ENCODE assay signal across 1 cellular context in the genomic region with DNA sequence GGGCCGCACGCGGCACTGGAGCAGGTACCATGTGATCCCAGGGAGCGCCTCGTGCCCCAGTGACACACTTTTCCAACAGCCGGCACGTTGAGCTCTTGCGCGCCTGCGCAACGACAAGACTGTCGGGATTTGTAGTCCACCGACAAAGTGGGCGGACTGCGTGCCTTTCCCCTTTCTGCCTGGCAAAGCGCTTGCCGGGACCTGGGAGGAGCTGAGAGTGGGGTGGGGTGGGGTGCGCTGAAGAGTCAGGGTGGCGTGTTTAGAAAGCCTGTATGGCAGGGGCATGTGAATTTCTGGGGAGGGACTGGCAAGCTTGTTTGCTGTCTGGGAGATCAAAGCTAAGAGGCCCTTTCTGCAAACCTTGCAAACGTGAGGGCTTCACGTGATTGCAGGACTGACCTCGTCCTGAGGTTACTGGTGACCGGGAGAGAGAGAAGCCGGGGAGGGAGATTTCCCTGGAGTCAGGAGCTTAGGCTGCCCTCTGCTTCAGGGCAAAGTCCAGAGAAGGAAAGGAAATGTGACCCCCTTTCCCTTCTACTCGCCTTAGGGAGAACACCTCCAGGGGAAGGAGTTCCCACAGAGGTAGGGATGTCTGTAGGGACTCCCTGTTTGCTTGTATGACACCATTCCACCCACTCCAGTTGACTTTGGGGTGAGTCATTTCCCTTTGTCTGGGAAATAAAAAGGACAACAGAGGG.
A peak's percentile ranks its signal among the peaks of the same experiment; 100 is the strongest.
TF ChIP-seq lines count a peak whose summit lies in the region.

No MANE protein-coding gene starts in this region.

TF ChIP-seq in HepG2, 621 proteins besides CTCF, POLR2A, EP300 and RAD21 (continued from another document and continues in another):
- TF ChIP-seq ZBTB14 (CRISPR knock-in tag; IDR thresholded peaks at IDR 0.05) (0 out of 2 replicates have a peak, but pooled peaks have one; percentile 62), REL (CRISPR knock-in tag; conservative IDR thresholded peaks at IDR 0.05) (peak; percentile 99), ZNF746 (CRISPR knock-in tag; IDR thresholded peaks at IDR 0.05) (peak; percentile 100), ZNF570 (CRISPR knock-in tag; IDR thresholded peaks at IDR 0.05; ENCODE audit: borderline replicate concordance) (peak; percentile 99), CREBL2 (CRISPR knock-in tag; IDR thresholded peaks at IDR 0.05; ENCODE audit: borderline replicate concordance) (peak; percentile 98; the same call in 1 of the 2 replicates), PHF8 (CRISPR knock-in tag; IDR thresholded peaks at IDR 0.05) (peak; percentile 34), POLR2AphosphoS5 (IDR thresholded peaks at IDR 0.05; ENCODE audit: low read depth, low read length) (peak; percentile 34; the same call in 1 of the 2 replicates), MAX (IDR thresholded peaks at IDR 0.05) (peak; percentile 100), RBFOX2 (IDR thresholded peaks at IDR 0.05; ENCODE audit: low read depth, low read length) (no peak; the same call in none of the 2 replicates), ZNF766 (CRISPR knock-in tag; IDR thresholded peaks at IDR 0.05; ENCODE audit: borderline replicate concordance) (peak; percentile 99), ZNF432 (CRISPR knock-in tag; IDR thresholded peaks at IDR 0.05; ENCODE audit: borderline replicate concordance) (no peak), PCBP2 (optimal IDR thresholded peaks at IDR 0.05; ENCODE audit: low read depth, low read length, poor library complexity, severe bottlenecking) (no peak), NCOR1 (IDR thresholded peaks at IDR 0.05; ENCODE audit: borderline replicate concordance, low read length) (peak; percentile 100), HDAC1 (CRISPR knock-in tag; IDR thresholded peaks at IDR 0.05) (peak; percentile 96), TRAFD1 (CRISPR knock-in tag; IDR thresholded peaks at IDR 0.05; ENCODE audit: borderline replicate concordance) (no peak; the same call in 1 of the 2 replicates), CHD2 (IDR thresholded peaks at IDR 0.05; ENCODE audit: low read depth, low read length) (peak; percentile 13; the same call in 1 of the 2 replicates), DPF2 (CRISPR knock-in tag; IDR thresholded peaks at IDR 0.05; ENCODE audit: borderline replicate concordance, low read depth) (peak; percentile 74), ZNF20 (CRISPR knock-in tag; IDR thresholded peaks at IDR 0.05) (no peak), MNT (IDR thresholded peaks at IDR 0.05) (peak; percentile 99), RORA (CRISPR knock-in tag; IDR thresholded peaks at IDR 0.05) (peak; percentile 99; the same call in 1 of the 2 replicates), HDAC6 (IDR thresholded peaks at IDR 0.05; ENCODE audit: low read depth, low read length) (no peak), CBX1 (IDR thresholded peaks at IDR 0.05; ENCODE audit: low read depth) (peak; percentile 82), U2AF2 (IDR thresholded peaks at IDR 0.05; ENCODE audit: low read depth, low read length) (no peak), ATF2 (CRISPR knock-in tag; IDR thresholded peaks at IDR 0.05) (peak; percentile 94), ZSCAN9 (CRISPR knock-in tag; IDR thresholded peaks at IDR 0.05; ENCODE audit: borderline replicate concordance) (peak; percentile 99), PAXIP1 (CRISPR knock-in tag; conservative IDR thresholded peaks at IDR 0.05) (peak; percentile 93), ZNF329 (CRISPR knock-in tag; IDR thresholded peaks at IDR 0.05; ENCODE audit: low read depth) (peak; percentile 89; the same call in 1 of the 2 replicates), ZNF296 (CRISPR knock-in tag; conservative IDR thresholded peaks at IDR 0.05) (peak; percentile 71), ZNF558 (CRISPR knock-in tag; IDR thresholded peaks at IDR 0.05; ENCODE audit: borderline replicate concordance) (peak; percentile 98), ZFX (CRISPR knock-in tag; IDR thresholded peaks at IDR 0.05; ENCODE audit: low read depth) (peak; percentile 84), JDP2 (CRISPR knock-in tag; IDR thresholded peaks at IDR 0.05; ENCODE audit: borderline replicate concordance) (peak; percentile 81; the same call in 1 of the 2 replicates), ELF4 (CRISPR knock-in tag; IDR thresholded peaks at IDR 0.05; ENCODE audit: borderline replicate concordance) (peak; percentile 93)
- TF ChIP-seq, protein P1, sequence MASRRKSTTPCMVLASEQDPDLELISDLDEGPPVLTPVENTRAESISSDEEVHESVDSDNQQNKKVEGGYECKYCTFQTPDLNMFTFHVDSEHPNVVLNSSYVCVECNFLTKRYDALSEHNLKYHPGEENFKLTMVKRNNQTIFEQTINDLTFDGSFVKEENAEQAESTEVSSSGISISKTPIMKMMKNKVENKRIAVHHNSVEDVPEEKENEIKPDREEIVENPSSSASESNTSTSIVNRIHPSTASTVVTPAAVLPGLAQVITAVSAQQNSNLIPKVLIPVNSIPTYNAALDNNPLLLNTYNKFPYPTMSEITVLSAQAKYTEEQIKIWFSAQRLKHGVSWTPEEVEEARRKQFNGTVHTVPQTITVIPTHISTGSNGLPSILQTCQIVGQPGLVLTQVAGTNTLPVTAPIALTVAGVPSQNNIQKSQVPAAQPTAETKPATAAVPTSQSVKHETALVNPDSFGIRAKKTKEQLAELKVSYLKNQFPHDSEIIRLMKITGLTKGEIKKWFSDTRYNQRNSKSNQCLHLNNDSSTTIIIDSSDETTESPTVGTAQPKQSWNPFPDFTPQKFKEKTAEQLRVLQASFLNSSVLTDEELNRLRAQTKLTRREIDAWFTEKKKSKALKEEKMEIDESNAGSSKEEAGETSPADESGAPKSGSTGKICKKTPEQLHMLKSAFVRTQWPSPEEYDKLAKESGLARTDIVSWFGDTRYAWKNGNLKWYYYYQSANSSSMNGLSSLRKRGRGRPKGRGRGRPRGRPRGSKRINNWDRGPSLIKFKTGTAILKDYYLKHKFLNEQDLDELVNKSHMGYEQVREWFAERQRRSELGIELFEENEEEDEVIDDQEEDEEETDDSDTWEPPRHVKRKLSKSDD (CRISPR knock-in tag; IDR thresholded peaks at IDR 0.05; ENCODE audit: low read depth) = peak; percentile 88; the same call in 1 of the 2 replicates
- TF ChIP-seq, protein P2, sequence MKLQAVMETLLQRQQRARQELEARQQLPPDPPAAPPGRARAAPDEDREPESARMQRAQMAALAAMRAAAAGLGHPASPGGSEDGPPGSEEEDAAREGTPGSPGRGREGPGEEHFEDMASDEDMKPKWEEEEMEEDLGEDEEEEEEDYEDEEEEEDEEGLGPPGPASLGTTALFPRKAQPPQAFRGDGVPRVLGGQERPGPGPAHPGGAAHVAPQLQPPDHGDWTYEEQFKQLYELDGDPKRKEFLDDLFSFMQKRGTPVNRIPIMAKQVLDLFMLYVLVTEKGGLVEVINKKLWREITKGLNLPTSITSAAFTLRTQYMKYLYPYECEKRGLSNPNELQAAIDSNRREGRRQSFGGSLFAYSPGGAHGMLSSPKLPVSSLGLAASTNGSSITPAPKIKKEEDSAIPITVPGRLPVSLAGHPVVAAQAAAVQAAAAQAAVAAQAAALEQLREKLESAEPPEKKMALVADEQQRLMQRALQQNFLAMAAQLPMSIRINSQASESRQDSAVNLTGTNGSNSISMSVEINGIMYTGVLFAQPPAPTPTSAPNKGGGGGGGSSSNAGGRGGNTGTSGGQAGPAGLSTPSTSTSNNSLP (IDR thresholded peaks at IDR 0.05; ENCODE audit: low read depth, low read length) = peak; percentile 15; the same call in 1 of the 2 replicates
- TF ChIP-seq, protein P3, sequence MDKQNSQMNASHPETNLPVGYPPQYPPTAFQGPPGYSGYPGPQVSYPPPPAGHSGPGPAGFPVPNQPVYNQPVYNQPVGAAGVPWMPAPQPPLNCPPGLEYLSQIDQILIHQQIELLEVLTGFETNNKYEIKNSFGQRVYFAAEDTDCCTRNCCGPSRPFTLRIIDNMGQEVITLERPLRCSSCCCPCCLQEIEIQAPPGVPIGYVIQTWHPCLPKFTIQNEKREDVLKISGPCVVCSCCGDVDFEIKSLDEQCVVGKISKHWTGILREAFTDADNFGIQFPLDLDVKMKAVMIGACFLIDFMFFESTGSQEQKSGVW (CRISPR knock-in tag; IDR thresholded peaks at IDR 0.05; ENCODE audit: borderline replicate concordance) = 0 out of 2 replicates have a peak, but pooled peaks have one; percentile 87
- TF ChIP-seq, protein P4, sequence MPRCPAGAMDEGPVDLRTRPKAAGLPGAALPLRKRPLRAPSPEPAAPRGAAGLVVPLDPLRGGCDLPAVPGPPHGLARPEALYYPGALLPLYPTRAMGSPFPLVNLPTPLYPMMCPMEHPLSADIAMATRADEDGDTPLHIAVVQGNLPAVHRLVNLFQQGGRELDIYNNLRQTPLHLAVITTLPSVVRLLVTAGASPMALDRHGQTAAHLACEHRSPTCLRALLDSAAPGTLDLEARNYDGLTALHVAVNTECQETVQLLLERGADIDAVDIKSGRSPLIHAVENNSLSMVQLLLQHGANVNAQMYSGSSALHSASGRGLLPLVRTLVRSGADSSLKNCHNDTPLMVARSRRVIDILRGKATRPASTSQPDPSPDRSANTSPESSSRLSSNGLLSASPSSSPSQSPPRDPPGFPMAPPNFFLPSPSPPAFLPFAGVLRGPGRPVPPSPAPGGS (CRISPR knock-in tag; IDR thresholded peaks at IDR 0.05) = peak; percentile 99
- TF ChIP-seq, protein P5, sequence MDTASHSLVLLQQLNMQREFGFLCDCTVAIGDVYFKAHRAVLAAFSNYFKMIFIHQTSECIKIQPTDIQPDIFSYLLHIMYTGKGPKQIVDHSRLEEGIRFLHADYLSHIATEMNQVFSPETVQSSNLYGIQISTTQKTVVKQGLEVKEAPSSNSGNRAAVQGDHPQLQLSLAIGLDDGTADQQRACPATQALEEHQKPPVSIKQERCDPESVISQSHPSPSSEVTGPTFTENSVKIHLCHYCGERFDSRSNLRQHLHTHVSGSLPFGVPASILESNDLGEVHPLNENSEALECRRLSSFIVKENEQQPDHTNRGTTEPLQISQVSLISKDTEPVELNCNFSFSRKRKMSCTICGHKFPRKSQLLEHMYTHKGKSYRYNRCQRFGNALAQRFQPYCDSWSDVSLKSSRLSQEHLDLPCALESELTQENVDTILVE (CRISPR knock-in tag; IDR thresholded peaks at IDR 0.05) = peak; percentile 81
